13 cellular contexts compared by ENCODE assay signal in the genomic region with DNA sequence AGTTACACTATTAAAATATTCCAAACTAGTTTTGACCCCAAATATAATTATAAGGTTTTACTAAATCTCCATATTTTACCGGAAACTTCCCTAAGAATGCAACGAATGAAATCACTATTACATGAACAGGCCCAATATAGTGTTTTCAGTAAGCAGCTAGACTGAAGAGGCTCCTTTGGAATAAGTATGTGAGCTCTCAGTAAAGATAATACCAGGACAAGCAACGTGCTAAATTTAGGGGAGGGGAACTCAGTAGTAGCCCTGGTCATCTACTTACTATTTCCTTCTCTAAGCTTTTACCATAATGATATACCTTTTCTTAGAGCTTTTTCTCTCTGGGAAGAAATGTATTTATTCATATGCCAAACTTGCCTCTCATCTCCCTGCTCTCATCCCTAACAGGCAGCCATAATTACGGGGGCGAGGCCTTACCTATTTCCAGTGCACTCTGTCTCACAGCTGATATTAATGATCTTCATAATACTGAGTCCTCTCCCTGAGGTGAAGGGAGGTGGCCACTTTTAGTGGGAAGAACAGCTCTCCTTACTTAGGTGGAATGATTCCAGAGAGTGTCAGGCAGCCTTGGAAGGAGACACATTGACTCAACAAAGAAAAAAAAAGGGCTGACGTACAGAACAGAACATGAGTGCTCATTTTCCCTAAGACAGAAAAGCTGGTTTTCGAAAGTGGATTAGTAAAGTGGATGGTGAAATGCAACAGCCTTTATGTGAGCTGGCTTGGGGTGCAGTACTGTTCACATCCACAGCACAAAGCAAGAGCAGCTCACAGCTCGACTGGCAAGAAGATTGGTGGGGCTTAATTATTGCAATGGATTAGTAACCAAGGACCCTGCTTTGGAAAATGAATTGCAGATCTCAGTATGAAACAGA.
A peak's percentile ranks its signal among the peaks of the same experiment; 100 is the strongest.
DNase-seq lines count a peak whose midpoint lies in the region; ATAC-seq, FAIRE-seq and TF ChIP-seq lines count a peak whose summit lies in the region.
"Had no signal": no experiment of that assay in that cellular context is flagged by ENCODE, and none has a peak within 500 bp of the region (broad histone marks: within the 10 kb centered on the region; RNA-seq: fewer than 3 reads in every experiment).

No MANE protein-coding gene starts in this region.

- H3K79me1 ChIP-seq in H1 (ENCODE audit: low read depth, low read length), result no peaks in the 10 kb centered on the region

- no peaks in the 10 kb centered on the region for H4K20me1 ChIP-seq in H1 (replicated peaks in 1 of 2; ENCODE audit: control insufficient read depth in 1 of 2, insufficient read depth in 2 of 2, low read length in 2 of 2)

- no peak overlapping the region for H4K5ac ChIP-seq in H1 (ENCODE audit: insufficient read length, low read depth, low read length)

- no peak overlapping the region for H2BK15ac ChIP-seq in H1 (ENCODE audit: low read length)

- no peak overlapping the region for H3K4me3 Mint-ChIP-seq in mesothelial cell of epicardium
- H3K4me3 Mint-ChIP-seq: activated T-helper 1 cell treated with anti-CD3 and anti-CD28 coated beads, Interleukin-12 subunit alpha, Interleukin-12 subunit beta, Interleukin-2, Interleukin-4 antibody, amounts not matched to agents 30 ng/mL and 10 ng/mL and 1 ng/mL, durations not matched to agents 14 hours and 24 hours and 36 hours; CD14-positive monocyte; dendritic cell treated with granulocyte-macrophage colony-stimulating factor and Interleukin-4, amounts not matched to agents 40 ng/mL and 50 ng/mL, for 4 days had no signal

- no peak overlapping the region for H3K4ac ChIP-seq in H1 (replicated peaks; ENCODE audit: insufficient read length, low read depth, low read length)

- intact Hi-C loops in left colon (cut with DNase I, micrococcal nuclease), result no loop called here
- intact Hi-C loops in ovary (cut with DNase I), result no loop called here

- H3K27me3 ChIP-seq in AG04450 (ENCODE audit: control insufficient read depth, insufficient read depth, low read length) (no peaks in the 10 kb centered on the region), MG63 (no peaks in the 10 kb centered on the region), H1 (replicated peaks in 1 of 4; ENCODE audit: control insufficient read depth in 3 of 4, extremely low read depth in 1 of 4, insufficient read depth in 3 of 4, low read length in 3 of 4) (no peaks in the 10 kb centered on the region; a peak in 1 of 7 replicates), ovary (no peaks in the 10 kb centered on the region)

- TF ChIP-seq RAD21 in H1 (IDR thresholded peaks at IDR 0.05 in 1 of 2, conservative IDR thresholded peaks at IDR 0.05 in 1 of 2; ENCODE audit: low read depth in 2 of 2, low read length in 2 of 2), result no peak; a peak in 1 of 4 replicates

- H3K4me1 ChIP-seq in H1 (replicated peaks in 1 of 4; ENCODE audit: control insufficient read depth in 3 of 4, insufficient read depth in 4 of 4, low read length in 3 of 4), result peaks cover 0 to 6% (median 3%) of the 10 kb centered on the region in 4 experiments; a peak in 6 of 7 replicates
- peaks cover 1% of the 10 kb centered on the region for H3K4me1 ChIP-seq in ovary (ENCODE audit: insufficient read depth)

- TF ChIP-seq EP300 in H1 (IDR thresholded peaks at IDR 0.05; ENCODE audit: borderline replicate concordance in 1 of 2, low read depth in 2 of 2, low read length in 2 of 2) (no peak), ovary (IDR thresholded peaks at IDR 0.05) (no peak)

- H3K27ac ChIP-seq in AG04450 (ENCODE audit: low read depth, low read length) (no peak overlapping the region), H1 (ENCODE audit: low read depth, low read length) (no peak overlapping the region), ovary (no peak overlapping the region)

- H2BK12ac ChIP-seq in H1 (ENCODE audit: low read depth, low read length), result no peak overlapping the region

- no peak overlapping the region for H2AFZ ChIP-seq in H1 (ENCODE audit: low read length)

- H3K36me3 Mint-ChIP-seq in mesothelial cell of epicardium, result peaks cover 7% of the 10 kb centered on the region
- H3K36me3 Mint-ChIP-seq: CD14-positive monocyte had no signal

- peak; percentile 36 for TF ChIP-seq CTCF in AG04450 (IDR thresholded peaks at IDR 0.05; ENCODE audit: low read depth, low read length)
- peak in 2 of 3 experiments; percentile 11 to 25; a peak in 2 of 4 replicates for TF ChIP-seq CTCF in H1 (IDR thresholded peaks at IDR 0.05; ENCODE audit: control extremely low read depth in 1 of 3, insufficient read depth in 1 of 3, low read depth in 1 of 3, low read length in 3 of 3)
- TF ChIP-seq CTCF in mesothelial cell of epicardium (IDR thresholded peaks at IDR 0.05; ENCODE audit: unreplicated experiment), result peak; percentile 47
- no peak for TF ChIP-seq CTCF in ovary (IDR thresholded peaks at IDR 0.05)

- no peaks in the 10 kb centered on the region for H3K9me3 ChIP-seq in AG04450 (ENCODE audit: control insufficient read depth, insufficient read depth, low read length)
- no peaks in the 10 kb centered on the region for H3K9me3 ChIP-seq in MG63
- H3K9me3 ChIP-seq in H1 (ENCODE audit: insufficient read depth in 2 of 2, low read depth in 1 of 2, low read length in 1 of 2), result no peaks in the 10 kb centered on the region
- H3K9me3 ChIP-seq in ovary, result no peaks in the 10 kb centered on the region

- H3K4me2 ChIP-seq in H1 (ENCODE audit: insufficient read depth in 1 of 2, low read depth in 2 of 2, low read length in 2 of 2), result no peak overlapping the region

- no peak overlapping the region for H4K91ac ChIP-seq in H1 (replicated peaks; ENCODE audit: insufficient read length, low read length)

- H3K4me3 ChIP-seq in AG04450 (ENCODE audit: low read depth, low read length), result no peak overlapping the region
- no peak overlapping the region for H3K4me3 ChIP-seq in MG63
- no peak overlapping the region for H3K4me3 ChIP-seq in H1 (ENCODE audit: extremely low read depth in 1 of 4, insufficient read depth in 2 of 4, low read depth in 3 of 4, low read length in 4 of 4)
- H3K4me3 ChIP-seq in ovary, result no peak overlapping the region

- H3K9me3 Mint-ChIP-seq in mesothelial cell of epicardium, result no peaks in the 10 kb centered on the region
- H3K9me3 Mint-ChIP-seq: activated T-helper 1 cell treated with anti-CD3 and anti-CD28 coated beads, Interleukin-12 subunit alpha, Interleukin-12 subunit beta, Interleukin-2, Interleukin-4 antibody, amounts not matched to agents 30 ng/mL and 10 ng/mL and 1 ng/mL, durations not matched to agents 14 hours and 24 hours and 36 hours; CD14-positive monocyte; dendritic cell treated with granulocyte-macrophage colony-stimulating factor and Interleukin-4, amounts not matched to agents 40 ng/mL and 50 ng/mL, for 4 days had no signal

- no peak overlapping the region for H3K23ac ChIP-seq in H1 (ENCODE audit: insufficient read length)

- CTCF ChIA-PET in AG04450 (lab: Charles Lee), result interaction anchor here (0.6 to 3.7 kb wide), 19 partner anchors 8 to 815 kb away, joined by 3 to 13 read pairs (median 3); no protein-coding TSS in a partner anchor
- CTCF ChIA-PET in H1 (lab: Charles Lee; ENCODE audit: partially characterized antibody), result interaction anchor here (0.5 to 1.9 kb wide), 15 partner anchors 9 to 494 kb away, joined by 3 to 10 read pairs (median 3); no protein-coding TSS in a partner anchor

- peaks cover 62% of the 10 kb centered on the region for H3K4me1 Mint-ChIP-seq in mesothelial cell of epicardium
- H3K4me1 Mint-ChIP-seq: CD14-positive monocyte had no signal

- H2BK20ac ChIP-seq in H1 (ENCODE audit: low read length), result no peak overlapping the region

- no peaks in the 10 kb centered on the region for H3K36me3 ChIP-seq in MG63
- H3K36me3 ChIP-seq in H1 (ENCODE audit: control insufficient read depth in 2 of 4, insufficient read depth in 4 of 4, low read length in 3 of 4), result no peaks in the 10 kb centered on the region
- no peaks in the 10 kb centered on the region for H3K36me3 ChIP-seq in ovary

- POLR2A ChIA-PET in AG04450 (lab: Yijun Ruan, JAX), result interaction anchor here (1.1 kb wide), 1 partner anchor 28 kb away, joined by 3 read pairs; no protein-coding TSS in a partner anchor
- POLR2A ChIA-PET in H1 (lab: Charles Lee; ENCODE audit: partially characterized antibody), result interaction anchor here (1.1 kb wide), 1 partner anchor 19 kb away, joined by 3 read pairs; no protein-coding TSS in a partner anchor

- no peak overlapping the region for H4K8ac ChIP-seq in H1 (ENCODE audit: extremely low read depth, insufficient read depth, low read length)

- no peaks in the 10 kb centered on the region for H3K27me3 Mint-ChIP-seq in mesothelial cell of epicardium (ENCODE audit: low read depth)
- H3K27me3 Mint-ChIP-seq: dendritic cell treated with granulocyte-macrophage colony-stimulating factor and Interleukin-4, amounts not matched to agents 40 ng/mL and 50 ng/mL, for 4 days had no signal

- H3K27ac Mint-ChIP-seq in mesothelial cell of epicardium, result peak overlapping the region; percentile 43
- H3K27ac Mint-ChIP-seq: activated T-helper 1 cell treated with anti-CD3 and anti-CD28 coated beads, Interleukin-12 subunit alpha, Interleukin-12 subunit beta, Interleukin-2, Interleukin-4 antibody, amounts not matched to agents 30 ng/mL and 10 ng/mL and 1 ng/mL, durations not matched to agents 14 hours and 24 hours and 36 hours; CD14-positive monocyte; dendritic cell treated with granulocyte-macrophage colony-stimulating factor and Interleukin-4, amounts not matched to agents 40 ng/mL and 50 ng/mL, for 4 days had no signal

- WGBS in H1 (ENCODE audit: extremely low coverage in 1 of 2, insufficient coverage in 1 of 2, insufficient read length in 1 of 2, insufficient replicate concordance in 2 of 2, low coverage in 1 of 2, low lambda C conversion rate in 2 of 2, missing lambda C conversion rate in 1 of 2), 2 experiments, result 79% methylated on average over 8 of the region's 8 CpGs; no CpG with 5 or more reads in 1 of the 2 experiments
- 65 to 77% (median 77%) methylated on average over 8 of the region's 8 CpGs for WGBS in ovary, 3 donors

- no peaks in the 10 kb centered on the region for H3K23me2 ChIP-seq in H1 (ENCODE audit: low read depth, low read length)

- H3K18ac ChIP-seq in H1 (ENCODE audit: extremely low read depth, low read length), result no peak overlapping the region

- H3K14ac ChIP-seq in H1 (ENCODE audit: insufficient read length), result no peak overlapping the region

- no peak overlapping the region for H3K56ac ChIP-seq in H1 (replicated peaks; ENCODE audit: insufficient read length, low read depth, low read length)

- no peak overlapping the region for H2BK120ac ChIP-seq in H1 (replicated peaks; ENCODE audit: low read depth, low read length)

- H2BK5ac ChIP-seq in H1 (ENCODE audit: low read depth, low read length), result no peak overlapping the region

- ATAC-seq in left colon (no peak), GM21515 (IDR thresholded peaks at IDR 0.05; ENCODE audit: unreplicated experiment) (no peak), HG03469 (IDR thresholded peaks at IDR 0.05; ENCODE audit: unreplicated experiment) (no peak)

- no peak overlapping the region for H2AK5ac ChIP-seq in H1 (ENCODE audit: low read depth, low read length)

- H3K9ac ChIP-seq in H1 (replicated peaks in 1 of 4; ENCODE audit: extremely low read depth in 1 of 4, low read depth in 3 of 4, low read length in 3 of 4), result no peak overlapping the region

- TF ChIP-seq POLR2A in H1 (IDR thresholded peaks at IDR 0.05; ENCODE audit: control extremely low read depth in 1 of 2, low read depth in 2 of 2, low read length in 2 of 2), result no peak
- TF ChIP-seq POLR2A in ovary (IDR thresholded peaks at IDR 0.05), result no peak

- no peaks in the 10 kb centered on the region for H3K79me2 ChIP-seq in H1 (ENCODE audit: control insufficient read depth in 1 of 2, insufficient read depth in 2 of 2, low read length in 2 of 2)

- DNase-seq in AG04450 (ENCODE audit: low read depth, low spot score), result no peak
- DNase-seq in MG63, result peak; percentile 27
- DNase-seq in H1 (ENCODE audit: low read depth in 1 of 2, low spot score in 2 of 2), result no peak
- no peak for DNase-seq in mesothelial cell of epicardium (ENCODE audit: low spot score in 2 of 2, unreplicated experiment in 2 of 2)
- no peak for DNase-seq in left colon
- DNase-seq in ovary, result no peak
- DNase-seq: NCI-H1436; NK-92 treated with Interleukin-12 subunit alpha and Interleukin-12 subunit beta, amount 100 ng/mL, for 24 hours had no signal

- no peak for FAIRE-seq in H1 (lab: Jason Lieb, UNC)

Comparison
In these comparisons a context has a peak if more than half of its experiments do, and no peak if none do; other contexts are left out.
1. CTCF ChIP-seq: peak in AG04450 (single experiment), H1 (2 of 3) and mesothelial cell of epicardium (single experiment); none in ovary (0 of 3).